Comparison of ENCODE assay signal across 3 cellular contexts in genomic region chr20:20938131-20938530, GRCh38.
"Had no signal": no experiment of that assay in that cellular context is flagged by ENCODE, and none has a peak within 500 bp of the region (broad histone marks: within the 10 kb centered on the region; RNA-seq: fewer than 3 reads in every experiment).

No MANE protein-coding gene starts in this region.

- DNase-seq: GDM1, GF-D8 had no signal

- ATAC-seq: GM12878 had no signal

- H3K4me3 ChIP-seq: GM12878 had no signal
